2 cellular contexts compared by ENCODE assay signal in genomic region chr11:61259363-61259762, GRCh38.
A peak's percentile ranks its signal among the peaks of the same experiment; 100 is the strongest.
TF ChIP-seq lines count a peak whose summit lies in the region.

No MANE protein-coding gene starts in this region.

TF ChIP-seq in IMR-90, 13 proteins besides CTCF, POLR2A, EP300 and RAD21:
- TF ChIP-seq MXI1 (IDR thresholded peaks at IDR 0.05; ENCODE audit: borderline replicate concordance, low read depth, low read length) = no peak
- no peak for TF ChIP-seq RCOR1 (IDR thresholded peaks at IDR 0.05; ENCODE audit: insufficient replicate concordance, low read length)
TF ChIP-seq in IMR-90: peak in this region for 0.

TF ChIP-seq in K562, 482 proteins besides CTCF, POLR2A, EP300 and RAD21:
- TF ChIP-seq NFIX (CRISPR knock-in tag; IDR thresholded peaks at IDR 0.05; ENCODE audit: low read depth) (no peak), MAFK (IDR thresholded peaks at IDR 0.05; ENCODE audit: low read length) (no peak), SMARCA5 (IDR thresholded peaks at IDR 0.05) (peak; percentile 76; the same call in 1 of the 2 replicates), ZBTB9 (CRISPR knock-in tag; IDR thresholded peaks at IDR 0.05) (no peak), ZNF407 (IDR thresholded peaks at IDR 0.05; ENCODE audit: low read depth) (no peak), KDM1A (IDR thresholded peaks at IDR 0.05) (peak; percentile 56 to 83), PHF21A (IDR thresholded peaks at IDR 0.05; ENCODE audit: borderline replicate concordance, low read depth) (no peak), ZNF586 (CRISPR knock-in tag; conservative IDR thresholded peaks at IDR 0.05) (no peak), TSC22D4 (tag; IDR thresholded peaks at IDR 0.05) (no peak), ADNP (tag; IDR thresholded peaks at IDR 0.05) (peak; percentile 58; the same call in 1 of the 2 replicates), RBM25 (IDR thresholded peaks at IDR 0.05; ENCODE audit: low read depth, low read length, severe bottlenecking) (peak; percentile 94), CBX3 (IDR thresholded peaks at IDR 0.05; ENCODE audit: borderline replicate concordance in 1 of 2, low read length in 2 of 2) (0 out of 3 replicates have a peak, but pooled peaks of 1 of the 2 experiments have one; percentile 55), HDAC1 (IDR thresholded peaks at IDR 0.05) (no peak), FOSL1 (tag; conservative IDR thresholded peaks at IDR 0.05) (no peak), CBX1 (IDR thresholded peaks at IDR 0.05; ENCODE audit: low read depth) (0 out of 2 replicates have a peak, but pooled peaks have one; percentile 21), RCOR1 (IDR thresholded peaks at IDR 0.05; ENCODE audit: borderline replicate concordance in 1 of 2, low read depth in 2 of 2, low read length in 2 of 2) (0 out of 4 replicates have a peak, but pooled peaks of 1 of the 2 experiments have one; percentile 44), HDAC2 (IDR thresholded peaks at IDR 0.05) (0 out of 2 replicates have a peak, but pooled peaks have one; percentile 54), HMG20A (CRISPR knock-in tag; conservative IDR thresholded peaks at IDR 0.05) (no peak), SAP30 (IDR thresholded peaks at IDR 0.05; ENCODE audit: borderline replicate concordance, insufficient read depth, low read depth, low read length, poor library complexity, severe bottlenecking) (no peak), MNT (conservative IDR thresholded peaks at IDR 0.05) (no peak), RHOXF2B (CRISPR knock-in tag; conservative IDR thresholded peaks at IDR 0.05) (no peak), BCOR (IDR thresholded peaks at IDR 0.05) (peak; percentile 91), MYNN (IDR thresholded peaks at IDR 0.05) (no peak), MYNN (CRISPR knock-in tag; IDR thresholded peaks at IDR 0.05) (no peak), PTBP1 (IDR thresholded peaks at IDR 0.05; ENCODE audit: low read depth, low read length) (0 out of 2 replicates have a peak, but pooled peaks have one; percentile 64), ZNF511 (CRISPR knock-in tag; IDR thresholded peaks at IDR 0.05) (no peak), ZBTB43 (CRISPR knock-in tag; IDR thresholded peaks at IDR 0.05) (no peak), FIP1L1 (IDR thresholded peaks at IDR 0.05; ENCODE audit: low read depth, low read length, poor library complexity, severe bottlenecking) (no peak), E4F1 (CRISPR knock-in tag; IDR thresholded peaks at IDR 0.05; ENCODE audit: borderline replicate concordance) (no peak)
